Comparison of ENCODE assay signal across 8 cellular contexts in genomic region chrX:135421537-135421931, GRCh38. TPM values are rescaled to one million over a fixed set of nuclear protein-coding genes. Genes with fewer than 3 reads are reported as not detected.
A peak's percentile ranks its signal among the peaks of the same experiment; 100 is the strongest.
DNase-seq lines count a peak whose midpoint lies in the region; ATAC-seq and TF ChIP-seq lines count a peak whose summit lies in the region.

No MANE protein-coding gene starts in this region.

- H3K4me3 ChIP-seq in A673 (ENCODE audit: low read depth, low read length, poor library complexity, severe bottlenecking) (peak overlapping the region; percentile 48), colonic mucosa (peak overlapping the region; percentile 37), right lobe of liver (peak overlapping the region; percentile 23 to 51 (median 33))

- TF ChIP-seq POLR2A in right lobe of liver (IDR thresholded peaks at IDR 0.05) = no peak

- peak; percentile 92 for ATAC-seq in GM18868 (IDR thresholded peaks at IDR 0.05; ENCODE audit: unreplicated experiment)
- ATAC-seq in HG03135 (IDR thresholded peaks at IDR 0.05; ENCODE audit: unreplicated experiment) = peak; percentile 84
- peak; percentile 92 to 99 (median 97) for ATAC-seq in right lobe of liver

- POLR2A ChIA-PET in A673 (lab: Charles Lee; ENCODE audit: low non-redundant PET) = no interaction called here

- intact Hi-C loops in A673 (cut with micrococcal nuclease; ENCODE audit: unreplicated experiment) (no loop called here), colonic mucosa (cut with DNase I) (no loop called here), right lobe of liver (cut with DNase I) (no loop called here)

- WGBS in right lobe of liver (ENCODE audit: insufficient coverage, low coverage, low lambda C conversion rate, missing lambda C conversion rate) = no CpG with 5 or more reads among the region's 29 CpGs

- no TSS peak for BruUV-seq in A673 (replicated peaks; lab: Mats Ljungman, UMichigan)

- H3K4me1 ChIP-seq in A673 (ENCODE audit: insufficient read depth, low read length, poor library complexity, severe bottlenecking) (no peaks in the 10 kb centered on the region), colonic mucosa (no peaks in the 10 kb centered on the region), right lobe of liver (no peaks in the 10 kb centered on the region)

- no peak overlapping the region for H3K9ac ChIP-seq in colonic mucosa (ENCODE audit: low read depth in 2 of 2, low read length in 2 of 2)

- TF ChIP-seq CTCF in A673 (conservative IDR thresholded peaks at IDR 0.05; ENCODE audit: low read depth, low read length) (no peak), colonic mucosa (IDR thresholded peaks at IDR 0.05) (no peak), right lobe of liver (IDR thresholded peaks at IDR 0.05) (no peak)

- CTCF ChIA-PET in A673 (lab: Charles Lee) = interaction anchor here (0.6 kb wide), 1 partner anchor 92 kb away, joined by 4 read pairs; no protein-coding TSS in a partner anchor

- H3K9me3 ChIP-seq in A673 (ENCODE audit: low read depth, low read length, poor library complexity, severe bottlenecking) = no peaks in the 10 kb centered on the region
- H3K9me3 ChIP-seq in colonic mucosa = no peaks in the 10 kb centered on the region
- H3K9me3 ChIP-seq in right lobe of liver = no peaks in the 10 kb centered on the region

- H3K27me3 ChIP-seq in A673 (replicated peaks; ENCODE audit: insufficient read depth, low read depth, low read length, poor library complexity) (no peaks in the 10 kb centered on the region), colonic mucosa (no peaks in the 10 kb centered on the region), right lobe of liver (no peaks in the 10 kb centered on the region)

- DNase-seq in A673 (ENCODE audit: low spot score) = peak; percentile 89
- peak; percentile 93 for DNase-seq in NCI-H345 (lab: John Stamatoyannopoulos, UW)
- peak; percentile 88 for DNase-seq in activated CD4-positive, alpha-beta T cell treated with anti-CD3 and anti-CD28 coated beads for 48 hours
- DNase-seq in colonic mucosa = peak; percentile 87
- peak; percentile 81 to 89 (median 87) for DNase-seq in right lobe of liver
- peak; percentile 80 for DNase-seq in stimulated activated CD4-positive, alpha-beta T cell treated with anti-CD3 and anti-CD28 coated beads, Interleukin-2, amount 100 ng/mL, for 48 hours

- H3K27ac ChIP-seq in A673 (ENCODE audit: low read depth, low read length, poor library complexity, severe bottlenecking) (no peak overlapping the region), colonic mucosa (no peak overlapping the region), right lobe of liver (no peak overlapping the region)

- no peaks in the 10 kb centered on the region for H3K36me3 ChIP-seq in A673 (ENCODE audit: insufficient read depth, low read length, poor library complexity, severe bottlenecking)
- H3K36me3 ChIP-seq in colonic mucosa = no peaks in the 10 kb centered on the region
- H3K36me3 ChIP-seq in right lobe of liver = no peaks in the 10 kb centered on the region

RNA-seq across cellular contexts. Expression of gene SMIM10L2A, which starts 0.2 kb away (rescaled TPM):
- total RNA-seq in A673 (2021) (1.8 and 2.3 TPM in 2 replicates), colonic mucosa (under 1 TPM; 0.27 to 0.35 TPM), right lobe of liver (under 1 TPM; 0.06 to 0.18 (median 0.16) TPM)
